In genomic region chr2:120949027-120949956, GRCh38 we compare ENCODE assay signal across 9 cellular contexts.
DNase-seq lines count a peak whose midpoint lies in the region; ATAC-seq and TF ChIP-seq lines count a peak whose summit lies in the region.
"Had no signal": no experiment of that assay in that cellular context is flagged by ENCODE, and none has a peak within 500 bp of the region (broad histone marks: within the 10 kb centered on the region; RNA-seq: fewer than 3 reads in every experiment).

No MANE protein-coding gene starts in this region.

- no peak overlapping the region for H3K4ac ChIP-seq in trophoblast cell (ENCODE audit: low read depth, low read length)

- H3K36me3 ChIP-seq in colonic mucosa (no peaks in the 10 kb centered on the region), gastrocnemius medialis (no peaks in the 10 kb centered on the region), trophoblast cell (ENCODE audit: control insufficient read depth in 1 of 2, insufficient read depth in 2 of 2, low read length in 2 of 2) (no peaks in the 10 kb centered on the region)

- no peaks in the 10 kb centered on the region for H3K79me1 ChIP-seq in trophoblast cell (ENCODE audit: low read length)

- no peak overlapping the region for H4K8ac ChIP-seq in trophoblast cell (ENCODE audit: low read depth, low read length)

- no peak for TF ChIP-seq POLR2A in gastrocnemius medialis (IDR thresholded peaks at IDR 0.05)

- DNase-seq in SIG-M5 treated with dmso at 0.1 percent for 504 hours (lab: John Stamatoyannopoulos, UW; ENCODE audit: unreplicated experiment) (peak; percentile 27), SIG-M5 (lab: John Stamatoyannopoulos, UW) (no peak), NCI-H2171 treated with DMSO at 0.1 percent for 48 hours (lab: John Stamatoyannopoulos, UW) (peak; percentile 73), colonic mucosa (peak; percentile 30), gastrocnemius medialis (no peak), NCI-H146 (lab: John Stamatoyannopoulos, UW) (no peak), trophoblast cell (no peak)
- no peak for DNase-seq in stimulated activated CD4-positive, alpha-beta T cell treated with anti-CD3 and anti-CD28 coated beads, Interleukin-1b, Interleukin-23, amount 100 ng/mL, for 48 hours
- DNase-seq: activated CD4-positive, alpha-beta T cell treated with anti-CD3 and anti-CD28 coated beads for 1 hour had no signal

- TF ChIP-seq CTCF in colonic mucosa (IDR thresholded peaks at IDR 0.05) (peak; percentile 11), gastrocnemius medialis (IDR thresholded peaks at IDR 0.05 in 4 of 5, conservative IDR thresholded peaks at IDR 0.05 in 1 of 5) (peak in 3 of 5 experiments; percentile 17 to 48 (median 46))

- H3K9me3 ChIP-seq in colonic mucosa (no peaks in the 10 kb centered on the region), gastrocnemius medialis (no peaks in the 10 kb centered on the region), trophoblast cell (ENCODE audit: insufficient read depth, low read depth, low read length) (no peaks in the 10 kb centered on the region)

- WGBS in trophoblast cell (ENCODE audit: extremely low coverage, insufficient coverage, insufficient read length), result no CpG with 5 or more reads among the region's 12 CpGs

- no peak overlapping the region for H2AFZ ChIP-seq in trophoblast cell (ENCODE audit: insufficient read depth, low read length, poor library complexity)

- H3K9ac ChIP-seq in colonic mucosa (ENCODE audit: low read depth in 2 of 2, low read length in 2 of 2) (no peak overlapping the region), trophoblast cell (ENCODE audit: low read length) (no peak overlapping the region)

- H3K4me1 ChIP-seq in colonic mucosa, result no peaks in the 10 kb centered on the region
- H3K4me1 ChIP-seq in gastrocnemius medialis, result peaks cover 10 to 19% of the 10 kb centered on the region in 2 donors
- H3K4me1 ChIP-seq in trophoblast cell (ENCODE audit: control insufficient read depth in 1 of 2, insufficient read depth in 2 of 2, low read length in 2 of 2), result no peaks in the 10 kb centered on the region

- H2BK5ac ChIP-seq in trophoblast cell (ENCODE audit: low read depth, low read length, poor library complexity), result no peak overlapping the region

- intact Hi-C loops in colonic mucosa (cut with DNase I), result loop anchor here (10.0 kb wide), 1 partner anchor 214 kb away; the partner anchor contains the start of gene GLI2
- intact Hi-C loops in gastrocnemius medialis (cut with DNase I; ENCODE audit: low total_unique reads), result loop anchor here (5.0 to 10.0 kb wide), 2 partner anchors 126 to 212 kb away; partner anchors contain the start of gene GLI2

- H3K79me2 ChIP-seq in trophoblast cell (ENCODE audit: control insufficient read depth, insufficient read depth, low read length, poor library complexity), result no peaks in the 10 kb centered on the region

- no peaks in the 10 kb centered on the region for H3K27me3 ChIP-seq in colonic mucosa
- H3K27me3 ChIP-seq in gastrocnemius medialis, result no peaks in the 10 kb centered on the region
- H3K27me3 ChIP-seq in trophoblast cell (ENCODE audit: insufficient read depth, low read length), result no peaks in the 10 kb centered on the region

- H4K12ac ChIP-seq in trophoblast cell (ENCODE audit: low read depth, low read length), result no peak overlapping the region

- no peak overlapping the region for H4K91ac ChIP-seq in trophoblast cell (ENCODE audit: low read depth, low read length)

- H3K4me3 ChIP-seq in colonic mucosa, result no peak overlapping the region
- no peak overlapping the region for H3K4me3 ChIP-seq in gastrocnemius medialis
- H3K4me3 ChIP-seq in trophoblast cell (ENCODE audit: low read depth, low read length), result no peak overlapping the region

- ATAC-seq in gastrocnemius medialis, result peak; percentile 31 to 48

- H3K4me2 ChIP-seq in trophoblast cell (ENCODE audit: low read length), result no peak overlapping the region

- H2BK120ac ChIP-seq in trophoblast cell (ENCODE audit: insufficient read depth, low read length, poor library complexity), result no peak overlapping the region

- no peak overlapping the region for H3K23ac ChIP-seq in trophoblast cell (ENCODE audit: low read length)

- no peak overlapping the region for H2AK5ac ChIP-seq in trophoblast cell (ENCODE audit: low read length)

- no peak overlapping the region for H2BK12ac ChIP-seq in trophoblast cell (ENCODE audit: low read length)

- no peak overlapping the region for H3K14ac ChIP-seq in trophoblast cell (ENCODE audit: low read length)

- in situ Hi-C loops in gastrocnemius medialis (cut with MboI; ENCODE audit: low sequenced_read_pairs in 4 of 4), result no loop called here

- H3K27ac ChIP-seq in colonic mucosa, result no peak overlapping the region
- no peak overlapping the region for H3K27ac ChIP-seq in gastrocnemius medialis
- no peak overlapping the region for H3K27ac ChIP-seq in trophoblast cell (ENCODE audit: low read depth, low read length)

- no peak overlapping the region for H3K18ac ChIP-seq in trophoblast cell (ENCODE audit: low read length)

Comparison
In these comparisons a context has a peak if more than half of its experiments do, and no peak if none do; other contexts are left out.
1. DNase-seq: peak in SIG-M5 treated with dmso at 0.1 percent for 504 hours (single experiment), NCI-H2171 treated with DMSO at 0.1 percent for 48 hours (single experiment) and colonic mucosa (single experiment); none in SIG-M5 (single experiment), gastrocnemius medialis (0 of 2), NCI-H146 (single experiment), stimulated activated CD4-positive, alpha-beta T cell treated with anti-CD3 and anti-CD28 coated beads, Interleukin-1b, Interleukin-23, amount 100 ng/mL, for 48 hours (single experiment) and trophoblast cell (0 of 2).